Comparison of ENCODE assay signal across 27 cellular contexts in the genomic region with DNA sequence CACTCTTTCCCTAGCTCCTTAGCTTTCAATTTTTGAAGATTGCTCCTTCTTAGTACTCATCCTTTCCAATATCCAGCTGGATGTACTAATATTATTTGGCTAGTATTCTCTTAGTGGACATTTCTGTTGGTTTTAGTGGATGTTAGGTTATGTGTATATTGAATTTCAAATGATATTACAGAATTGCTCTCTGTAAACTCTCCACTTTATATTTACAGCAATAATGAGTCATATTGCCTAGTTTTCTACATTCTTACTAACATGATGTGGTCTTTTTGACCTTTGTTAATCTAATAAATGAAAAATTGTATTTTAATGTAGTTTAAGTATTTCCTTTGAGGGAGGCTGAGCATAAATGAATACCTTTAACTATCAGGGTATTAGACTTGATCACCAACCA.
"Had no signal": no experiment of that assay in that cellular context is flagged by ENCODE, and none has a peak within 500 bp of the region (broad histone marks: within the 10 kb centered on the region; RNA-seq: fewer than 3 reads in every experiment).

No MANE protein-coding gene starts in this region.

- H3K27ac ChIP-seq: ascending aorta, cardiac muscle cell, VCaP had no signal

- H3K27me3 ChIP-seq: ascending aorta, cardiac muscle cell had no signal

- H3K4me3 ChIP-seq: ascending aorta, cardiac muscle cell had no signal

- ATAC-seq: activated CD8-positive, alpha-beta T cell treated with anti-CD3 and anti-CD28 coated beads for 36 hours; activated naive CD4-positive, alpha-beta T cell treated with anti-CD3 and anti-CD28 coated beads, Interleukin-2, amount 50 U/mL, for 72 hours; activated T-cell treated with anti-CD3 and anti-CD28 coated beads, Interleukin-2, amount 50 U/mL, for 4 hours had no signal

- DNase-seq: activated B cell treated with CpG ODN at 0.5 μM for 24 hours; activated CD4-positive, alpha-beta memory T cell treated with anti-CD3 and anti-CD28 coated beads for 36 hours; activated CD4-positive, alpha-beta T cell treated with anti-CD3 and anti-CD28 coated beads for 4 hours; activated CD4-positive, alpha-beta T cell treated with anti-CD3 and anti-CD28 coated beads, Interleukin-2, amount 50 U/mL, for 1 hour; activated CD4-positive, alpha-beta T cell treated with anti-CD3 and anti-CD28 coated beads, Interleukin-2, amount 50 U/mL, for 4 hours; activated CD4-positive, CD25-positive, alpha-beta regulatory T cell treated with anti-CD3 and anti-CD28 coated beads, Interleukin-2, amount 50 U/mL, for 72 hours; activated CD8-positive, alpha-beta memory T cell treated with anti-CD3 and anti-CD28 coated beads, Interleukin-2, amount 50 U/mL, for 4 hours; activated CD8-positive, alpha-beta T cell treated with anti-CD3 and anti-CD28 coated beads for 36 hours; activated effector memory CD4-positive, alpha-beta T cell treated with Interleukin-2 at 50 U/mL for 16 hours; activated gamma-delta T cell; activated naive CD4-positive, alpha-beta T cell treated with anti-CD3 and anti-CD28 coated beads, Interleukin-2, amount 10 ng/mL, durations not matched to agents 7 days and 5 days; activated naive CD4-positive, alpha-beta T cell treated with Interleukin-2 at 50 U/mL for 16 hours; activated naive CD8-positive, alpha-beta T cell treated with anti-CD3 and anti-CD28 coated beads for 36 hours; activated T-cell treated with anti-CD3 and anti-CD28 coated beads for 4 hours; activated T-cell treated with anti-CD3 and anti-CD28 coated beads, Interleukin-2, amount 50 U/mL, for 1 hour; activated T-cell treated with anti-CD3 and anti-CD28 coated beads, Interleukin-2, amount 50 U/mL, for 4 hours; amygdala; anterior cingulate cortex; caudate nucleus; cerebellar nuclear complex; T-helper 1 cell; T-helper 2 cell; T-helper 9 cell had no signal

- H3K36me3 ChIP-seq: ascending aorta, cardiac muscle cell had no signal
